Comparison of ENCODE assay signal across 8 cellular contexts in the genomic region with DNA sequence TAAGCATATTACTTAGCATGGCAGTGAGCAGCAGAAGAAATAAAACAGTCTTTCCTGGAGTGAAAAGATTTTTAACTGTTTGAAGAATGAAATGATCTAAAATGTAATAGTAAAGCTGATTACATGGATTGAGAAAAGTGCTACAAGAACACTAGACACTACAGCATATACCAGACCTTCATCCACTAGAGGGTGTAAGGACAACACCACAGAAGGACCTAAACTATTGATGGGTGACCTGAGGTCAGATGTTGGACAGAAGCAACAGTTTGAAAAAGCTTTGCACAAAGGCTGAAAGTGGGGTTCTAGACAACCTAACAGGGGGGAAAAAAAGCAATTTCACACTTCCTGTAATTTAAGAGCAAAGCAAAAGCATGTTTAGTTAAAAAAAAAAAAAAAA.
DNase-seq lines count a peak whose midpoint lies in the region; ATAC-seq and TF ChIP-seq lines count a peak whose summit lies in the region.

No MANE protein-coding gene starts in this region.

- no peak overlapping the region for H3K9ac ChIP-seq in mesendoderm (ENCODE audit: low read length)

- no peak overlapping the region for H3K56ac ChIP-seq in mesendoderm (ENCODE audit: low read length)

- no peak overlapping the region for H3K18ac ChIP-seq in mesendoderm (ENCODE audit: low read length)

- no peak overlapping the region for H2AK5ac ChIP-seq in mesendoderm (ENCODE audit: low read length)

- no peak overlapping the region for H2BK5ac ChIP-seq in mesendoderm (ENCODE audit: low read length)

- no peaks in the 10 kb centered on the region for H3K9me3 Mint-ChIP-seq in activated CD8-positive, alpha-beta T cell treated with anti-CD3 and anti-CD28 coated beads for 36 hours

- H3K27me3 Mint-ChIP-seq in activated CD8-positive, alpha-beta T cell treated with anti-CD3 and anti-CD28 coated beads for 36 hours, result no peaks in the 10 kb centered on the region

- no peak overlapping the region for H3K27ac Mint-ChIP-seq in activated CD8-positive, alpha-beta T cell treated with anti-CD3 and anti-CD28 coated beads for 36 hours

- CTCF ChIA-PET in activated CD8-positive, alpha-beta T cell treated with anti-CD3 and anti-CD28 coated beads for 36 hours (lab: Charles Lee), result interaction anchor here (0.8 to 1.8 kb wide), 7 partner anchors 9 to 194 kb away, joined by 3 to 7 read pairs (median 4); no protein-coding TSS in a partner anchor

- H3K23ac ChIP-seq in mesendoderm (ENCODE audit: low read length), result no peak overlapping the region

- no peaks in the 10 kb centered on the region for H3K27me3 ChIP-seq in mesendoderm (ENCODE audit: insufficient read depth, low read length, poor library complexity)

- H3K4me2 ChIP-seq in mesendoderm (ENCODE audit: low read length), result no peak overlapping the region

- in situ Hi-C loops in GM13977 (cut with MboI; ENCODE audit: low pct_unique_long_range_greater_than_20kb, low sequenced_read_pairs, unreplicated experiment), result loop anchor here (10.0 kb wide), 1 partner anchor 194 kb away; no protein-coding TSS in a partner anchor

- no peak overlapping the region for H2BK15ac ChIP-seq in mesendoderm (replicated peaks; ENCODE audit: low read depth)

- no peaks in the 10 kb centered on the region for H3K36me3 Mint-ChIP-seq in activated CD8-positive, alpha-beta T cell treated with anti-CD3 and anti-CD28 coated beads for 36 hours (ENCODE audit: low read depth)

- H3K79me1 ChIP-seq in mesendoderm (ENCODE audit: low read length), result no peaks in the 10 kb centered on the region

- no peaks in the 10 kb centered on the region for H3K4me1 Mint-ChIP-seq in activated CD8-positive, alpha-beta T cell treated with anti-CD3 and anti-CD28 coated beads for 36 hours (ENCODE audit: low read depth)

- H3K27ac ChIP-seq in mesendoderm (ENCODE audit: low read depth, low read length), result no peak overlapping the region

- intact Hi-C loops in activated CD8-positive, alpha-beta T cell treated with anti-CD3 and anti-CD28 coated beads for 36 hours (cut with micrococcal nuclease), result no loop called here

- no peaks in the 10 kb centered on the region for H3K36me3 ChIP-seq in mesendoderm (ENCODE audit: control insufficient read depth, insufficient read depth, low read length)

- DNase-seq in AG08395 (ENCODE audit: low spot score) (peak; percentile 81), GM13977 (ENCODE audit: low spot score) (peak; percentile 50), NOMO-1 (lab: John Stamatoyannopoulos, UW; ENCODE audit: unreplicated experiment in 2 of 2) (peak; percentile 18 to 44), dermis blood vessel endothelial cell (peak; percentile 89), mesendoderm (peak; percentile 78)
- no peak for DNase-seq in activated CD8-positive, alpha-beta T cell treated with anti-CD3 and anti-CD28 coated beads for 36 hours

- H3K4me3 Mint-ChIP-seq in activated CD8-positive, alpha-beta T cell treated with anti-CD3 and anti-CD28 coated beads for 36 hours, result no peak overlapping the region

- no peaks in the 10 kb centered on the region for H3K4me1 ChIP-seq in mesendoderm (ENCODE audit: control insufficient read depth, low read depth, low read length)

- no peaks in the 10 kb centered on the region for H3K79me2 ChIP-seq in mesendoderm (ENCODE audit: control insufficient read depth, insufficient read depth, low read length)

- POLR2A ChIA-PET in activated CD8-positive, alpha-beta T cell treated with anti-CD3 and anti-CD28 coated beads for 36 hours (lab: Charles Lee), result no interaction called here

- ATAC-seq in activated CD8-positive, alpha-beta T cell treated with anti-CD3 and anti-CD28 coated beads for 36 hours, result no peak
- ATAC-seq in HG02642 (IDR thresholded peaks at IDR 0.05; ENCODE audit: poor library complexity, unreplicated experiment) (no peak), GM19351 (IDR thresholded peaks at IDR 0.05; ENCODE audit: unreplicated experiment) (no peak)

- H4K5ac ChIP-seq in mesendoderm (ENCODE audit: low read length), result no peak overlapping the region

- TF ChIP-seq CTCF in GM13977 (IDR thresholded peaks at IDR 0.05; ENCODE audit: extremely low read depth, insufficient read depth, missing control alignments), result peak; percentile 45
- TF ChIP-seq CTCF in activated CD8-positive, alpha-beta T cell treated with anti-CD3 and anti-CD28 coated beads for 36 hours (IDR thresholded peaks at IDR 0.05), result no peak

- H3K4ac ChIP-seq in mesendoderm (ENCODE audit: low read depth, low read length), result no peak overlapping the region

- H4K8ac ChIP-seq in mesendoderm (ENCODE audit: low read depth, low read length), result no peak overlapping the region

- H2BK120ac ChIP-seq in mesendoderm (ENCODE audit: low read depth, low read length), result no peak overlapping the region

- H3K4me3 ChIP-seq in mesendoderm (ENCODE audit: low read length), result no peak overlapping the region
